7 cellular contexts compared by ENCODE assay signal in genomic region chr1:72284398-72285073, GRCh38. TPM values are rescaled to one million over a fixed set of nuclear protein-coding genes. Genes with fewer than 3 reads are reported as not detected.
DNase-seq lines count a peak whose midpoint lies in the region; ATAC-seq and TF ChIP-seq lines count a peak whose summit lies in the region.

No MANE protein-coding gene starts in this region.

- H3K27me3 ChIP-seq in RWPE2 (ENCODE audit: insufficient read depth, poor library complexity, severe bottlenecking) = no peaks in the 10 kb centered on the region
- peaks cover 14 to 33% of the 10 kb centered on the region in 2 donors for H3K27me3 ChIP-seq in duodenal mucosa (ENCODE audit: control insufficient read depth in 1 of 2, insufficient read depth in 2 of 2, low read length in 2 of 2)
- H3K27me3 ChIP-seq in right lobe of liver = no peaks in the 10 kb centered on the region
- H3K27me3 ChIP-seq in stomach smooth muscle (ENCODE audit: control insufficient read depth in 1 of 2, insufficient read depth in 2 of 2, low read length in 2 of 2) = no peaks in the 10 kb centered on the region

- peaks cover 9% of the 10 kb centered on the region for H3K4me1 ChIP-seq in RWPE2 (ENCODE audit: insufficient read depth, poor library complexity, severe bottlenecking)
- peaks cover 0 to 19% of the 10 kb centered on the region in 2 donors for H3K4me1 ChIP-seq in duodenal mucosa (ENCODE audit: control insufficient read depth in 1 of 2, insufficient read depth in 2 of 2, low read length in 2 of 2)
- peaks cover 0 to 7% (median 0%) of the 10 kb centered on the region in 4 donors for H3K4me1 ChIP-seq in right lobe of liver
- H3K4me1 ChIP-seq in stomach smooth muscle (ENCODE audit: control insufficient read depth, insufficient read depth, low read length) = peaks cover 10% of the 10 kb centered on the region

- ATAC-seq in GM21576 (IDR thresholded peaks at IDR 0.05; ENCODE audit: unreplicated experiment) = peak; percentile 52
- ATAC-seq in RWPE2 (ENCODE audit: low read depth) = peak; percentile 54
- ATAC-seq in right lobe of liver = peak in 3 of 4 donors; percentile 11 to 33 (median 13)

- DNase-seq in GM04504 (ENCODE audit: low read depth) = peak; percentile 89
- DNase-seq in HT1080 (ENCODE audit: low read depth) = peak; percentile 84
- peak; percentile 47 for DNase-seq in RWPE2 (ENCODE audit: low spot score)
- DNase-seq in right lobe of liver = peak in 2 of 3 donors; percentile 29 to 52

- H3K36me3 ChIP-seq in RWPE2 (ENCODE audit: low read depth) (no peaks in the 10 kb centered on the region), duodenal mucosa (ENCODE audit: control insufficient read depth in 1 of 2, insufficient read depth in 2 of 2, low read length in 2 of 2) (no peaks in the 10 kb centered on the region), right lobe of liver (no peaks in the 10 kb centered on the region), stomach smooth muscle (ENCODE audit: control insufficient read depth in 2 of 2, insufficient read depth in 2 of 2, low read length in 2 of 2) (no peaks in the 10 kb centered on the region)

- H3K9ac ChIP-seq in duodenal mucosa (ENCODE audit: low read depth in 1 of 2, low read length in 2 of 2) = peak overlapping the region; percentile 49 to 73
- H3K9ac ChIP-seq in stomach smooth muscle (ENCODE audit: low read length in 2 of 2) = peak overlapping the region; percentile 78 to 93

- H3K27ac ChIP-seq in RWPE2 (ENCODE audit: poor library complexity, severe bottlenecking) (peak overlapping the region; percentile 97), duodenal mucosa (ENCODE audit: low read depth, low read length) (peak overlapping the region; percentile 48), right lobe of liver (no peak overlapping the region), stomach smooth muscle (ENCODE audit: low read length) (peak overlapping the region; percentile 97)

- intact Hi-C loops in right lobe of liver (cut with DNase I) = no loop called here

- TF ChIP-seq CTCF in RWPE2 (IDR thresholded peaks at IDR 0.05; ENCODE audit: poor library complexity, severe bottlenecking) = peak; percentile 20
- TF ChIP-seq CTCF in right lobe of liver (IDR thresholded peaks at IDR 0.05) = no peak

- H3K9me3 ChIP-seq in RWPE2 (ENCODE audit: severe bottlenecking) = no peaks in the 10 kb centered on the region
- no peaks in the 10 kb centered on the region for H3K9me3 ChIP-seq in duodenal mucosa (ENCODE audit: control insufficient read depth in 1 of 2, low read length in 2 of 2)
- H3K9me3 ChIP-seq in right lobe of liver = no peaks in the 10 kb centered on the region
- no peaks in the 10 kb centered on the region for H3K9me3 ChIP-seq in stomach smooth muscle (ENCODE audit: control insufficient read depth in 2 of 2, low read length in 2 of 2)

- 2% methylated on average over 19 of the region's 24 CpGs for WGBS in right lobe of liver (ENCODE audit: insufficient coverage, low coverage, low lambda C conversion rate, missing lambda C conversion rate)

- no peak for TF ChIP-seq POLR2A in right lobe of liver (IDR thresholded peaks at IDR 0.05)

- H3K4me3 ChIP-seq in RWPE2 (ENCODE audit: severe bottlenecking) (peak overlapping the region; percentile 51), duodenal mucosa (ENCODE audit: low read depth in 1 of 2, low read length in 2 of 2) (peak overlapping the region; percentile 67 to 74), right lobe of liver (peak overlapping the region; percentile 46 to 64 (median 52)), stomach smooth muscle (ENCODE audit: low read length in 2 of 2) (peak overlapping the region; percentile 95 to 99)

RNA-seq across cellular contexts. Expression of gene NEGR1, which starts 2.2 kb away (rescaled TPM):
- total RNA-seq in HT1080 (2014; rRNA removed; shearing (Covaris generic)) = 1.6 and 2.0 TPM in 2 replicates
- 6.6 and 8.4 TPM in 2 replicates for polyA plus RNA-seq in HT1080 (2015; cell fraction: cytosol; rRNA removed)
- polyA plus RNA-seq in HT1080 (2015; cell fraction: nucleus; rRNA removed) = 6.7 and 7.7 TPM in 2 replicates
- total RNA-seq in right lobe of liver = under 1 TPM; 0.02 to 0.31 (median 0.14) TPM

Comparison
In these comparisons a context has a peak if more than half of its experiments do, and no peak if none do; other contexts are left out.
1. H3K27ac ChIP-seq: peak in RWPE2 (single experiment), duodenal mucosa (single experiment) and stomach smooth muscle (single experiment); none in right lobe of liver (0 of 3).
2. Peak in every context shown above with its lines, with median percentiles within 50 percentile points of each other: DNase-seq, ATAC-seq and H3K4me3 ChIP-seq.